ENCODE assay signal across 1 cellular context in the genomic region with DNA sequence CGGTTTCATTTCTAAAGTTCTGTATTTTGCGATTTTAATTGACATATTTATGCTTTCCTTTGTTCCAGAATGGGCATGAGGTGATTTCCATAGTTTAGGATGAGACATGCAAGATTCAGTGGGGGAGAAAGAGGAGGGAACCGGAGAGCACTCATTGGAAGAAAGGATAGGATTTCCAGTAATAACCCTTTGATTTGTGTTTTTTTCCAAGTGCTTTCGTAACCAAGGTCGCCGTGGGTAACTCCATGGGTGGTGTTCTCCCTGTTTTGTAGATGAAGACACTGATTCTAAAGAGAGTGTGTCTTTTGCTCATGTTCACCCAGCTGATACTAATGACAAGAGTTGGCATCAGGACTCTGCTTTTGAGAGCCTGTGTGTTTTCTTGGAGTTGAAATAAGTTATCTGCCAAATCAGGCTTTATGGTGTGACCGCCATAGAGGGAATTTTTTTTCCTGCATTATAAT.
TF ChIP-seq lines count a peak whose summit lies in the region.

No MANE protein-coding gene starts in this region.

TF ChIP-seq in SK-N-SH treated with all-trans-retinoic acid at 6 μM for 48 hours, 23 proteins besides CTCF, POLR2A, EP300 and RAD21 (continued from another document):
- TF ChIP-seq, protein P1, sequence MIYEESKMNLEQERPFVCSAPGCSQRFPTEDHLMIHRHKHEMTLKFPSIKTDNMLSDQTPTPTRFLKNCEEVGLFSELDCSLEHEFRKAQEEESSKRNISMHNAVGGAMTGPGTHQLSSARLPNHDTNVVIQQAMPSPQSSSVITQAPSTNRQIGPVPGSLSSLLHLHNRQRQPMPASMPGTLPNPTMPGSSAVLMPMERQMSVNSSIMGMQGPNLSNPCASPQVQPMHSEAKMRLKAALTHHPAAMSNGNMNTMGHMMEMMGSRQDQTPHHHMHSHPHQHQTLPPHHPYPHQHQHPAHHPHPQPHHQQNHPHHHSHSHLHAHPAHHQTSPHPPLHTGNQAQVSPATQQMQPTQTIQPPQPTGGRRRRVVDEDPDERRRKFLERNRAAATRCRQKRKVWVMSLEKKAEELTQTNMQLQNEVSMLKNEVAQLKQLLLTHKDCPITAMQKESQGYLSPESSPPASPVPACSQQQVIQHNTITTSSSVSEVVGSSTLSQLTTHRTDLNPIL (CRISPR knock-in tag; IDR thresholded peaks at IDR 0.05; ENCODE audit: low read depth), result no peak
- TF ChIP-seq ZNF565 (CRISPR knock-in tag; conservative IDR thresholded peaks at IDR 0.05; ENCODE audit: low read depth), result no peak
- peak; percentile 55; the same call in 1 of the 2 replicates for TF ChIP-seq TOX (CRISPR knock-in tag; IDR thresholded peaks at IDR 0.05; ENCODE audit: borderline replicate concordance)
- no peak; the same call in 1 of the 2 replicates for TF ChIP-seq GLIS3 (CRISPR knock-in tag; IDR thresholded peaks at IDR 0.05)
- no peak for TF ChIP-seq ZNF70 (CRISPR knock-in tag; IDR thresholded peaks at IDR 0.05)
- TF ChIP-seq TCF4 (CRISPR knock-in tag; IDR thresholded peaks at IDR 0.05; ENCODE audit: borderline replicate concordance), result no peak
- no peak for TF ChIP-seq ARNTL (CRISPR knock-in tag; IDR thresholded peaks at IDR 0.05; ENCODE audit: borderline replicate concordance, low read depth)
- TF ChIP-seq RARB (CRISPR knock-in tag; IDR thresholded peaks at IDR 0.05), result no peak; the same call in 1 of the 2 replicates
- no peak for TF ChIP-seq PPARA (CRISPR knock-in tag; IDR thresholded peaks at IDR 0.05; ENCODE audit: borderline replicate concordance)
- TF ChIP-seq, protein P2, sequence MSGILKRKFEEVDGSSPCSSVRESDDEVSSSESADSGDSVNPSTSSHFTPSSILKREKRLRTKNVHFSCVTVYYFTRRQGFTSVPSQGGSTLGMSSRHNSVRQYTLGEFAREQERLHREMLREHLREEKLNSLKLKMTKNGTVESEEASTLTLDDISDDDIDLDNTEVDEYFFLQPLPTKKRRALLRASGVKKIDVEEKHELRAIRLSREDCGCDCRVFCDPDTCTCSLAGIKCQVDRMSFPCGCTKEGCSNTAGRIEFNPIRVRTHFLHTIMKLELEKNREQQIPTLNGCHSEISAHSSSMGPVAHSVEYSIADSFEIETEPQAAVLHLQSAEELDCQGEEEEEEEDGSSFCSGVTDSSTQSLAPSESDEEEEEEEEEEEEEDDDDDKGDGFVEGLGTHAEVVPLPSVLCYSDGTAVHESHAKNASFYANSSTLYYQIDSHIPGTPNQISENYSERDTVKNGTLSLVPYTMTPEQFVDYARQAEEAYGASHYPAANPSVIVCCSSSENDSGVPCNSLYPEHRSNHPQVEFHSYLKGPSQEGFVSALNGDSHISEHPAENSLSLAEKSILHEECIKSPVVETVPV (CRISPR knock-in tag; IDR thresholded peaks at IDR 0.05), result no peak
- TF ChIP-seq ZC3H10 (CRISPR knock-in tag; IDR thresholded peaks at IDR 0.05), result peak; percentile 87
